ENCODE assay signal across 8 cellular contexts in the genomic region with DNA sequence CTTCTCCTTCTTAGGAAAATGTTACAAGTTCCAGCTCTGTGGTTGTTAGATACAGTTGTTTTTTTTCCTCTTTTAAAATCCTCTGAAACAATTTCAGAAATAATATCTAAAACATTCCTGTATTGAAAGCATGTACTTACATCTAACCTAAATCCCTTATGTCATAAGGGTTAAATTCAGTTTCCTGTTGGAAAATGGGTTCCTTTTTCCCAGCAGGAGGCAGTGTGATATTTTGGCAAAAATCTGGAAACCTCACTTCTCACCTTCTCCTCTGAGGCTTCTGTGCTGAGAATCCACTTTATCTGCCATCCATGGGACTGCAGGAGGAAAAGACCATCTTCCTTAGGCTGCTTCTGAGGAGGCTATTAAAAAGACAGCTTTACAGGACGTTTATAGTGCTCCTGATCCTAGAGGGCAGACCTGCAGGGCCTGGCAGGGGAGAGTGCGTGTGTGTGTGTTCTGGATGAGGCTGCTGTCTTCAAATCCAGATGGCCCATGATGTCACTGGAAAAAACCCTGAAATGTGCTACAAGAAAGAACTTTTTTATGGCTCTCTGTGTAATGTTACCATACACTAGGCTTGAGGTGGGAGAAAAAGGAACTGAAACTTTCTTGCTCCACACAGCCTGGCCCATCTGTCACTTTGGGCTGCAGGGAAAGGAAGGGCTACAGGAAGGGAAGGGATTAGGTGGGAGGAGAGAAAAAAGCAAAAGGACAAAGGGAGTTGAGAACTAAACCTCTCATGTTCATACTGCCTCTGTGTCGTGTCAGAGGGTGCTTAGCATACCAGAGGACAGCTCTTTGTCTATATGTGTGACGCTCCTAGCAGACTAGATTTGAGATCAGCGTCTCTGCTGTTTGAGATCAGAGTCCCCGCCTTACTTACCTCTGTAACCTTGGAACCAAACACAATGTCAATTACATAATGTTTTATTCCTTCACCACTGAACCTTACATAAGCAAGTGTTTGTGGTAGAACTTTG.
A peak's percentile ranks its signal among the peaks of the same experiment; 100 is the strongest.
DNase-seq lines count a peak whose midpoint lies in the region; ATAC-seq and TF ChIP-seq lines count a peak whose summit lies in the region.

No MANE protein-coding gene starts in this region.

- DNase-seq in BE2C (no peak), endothelial cell (ENCODE audit: low spot score) (peak; percentile 4), NCI-H2029 (lab: John Stamatoyannopoulos, UW) (no peak), hepatic stellate cell (ENCODE audit: low spot score) (no peak), NCI-H69 (lab: John Stamatoyannopoulos, UW) (no peak), T-helper 17 cell (no peak)

- peak overlapping the region; percentile 87 for H3K27ac Mint-ChIP-seq in endothelial cell (ENCODE audit: unreplicated experiment)
- H3K27ac Mint-ChIP-seq in T-helper 17 cell = no peak overlapping the region

- H3K9me3 ChIP-seq in BE2C = no peaks in the 10 kb centered on the region
- no peaks in the 10 kb centered on the region for H3K9me3 ChIP-seq in T-helper 17 cell (ENCODE audit: control insufficient read depth, low read length, poor library complexity, severe bottlenecking)

- no peaks in the 10 kb centered on the region for H3K36me3 ChIP-seq in BE2C

- H3K4me3 Mint-ChIP-seq in endothelial cell (ENCODE audit: unreplicated experiment) (no peak overlapping the region), T-helper 17 cell (no peak overlapping the region)

- H3K9me3 Mint-ChIP-seq in endothelial cell (ENCODE audit: unreplicated experiment) = no peaks in the 10 kb centered on the region

- H3K4me1 Mint-ChIP-seq in endothelial cell (ENCODE audit: unreplicated experiment) (peaks cover 15% of the 10 kb centered on the region), T-helper 17 cell (no peaks in the 10 kb centered on the region)

- H3K36me3 Mint-ChIP-seq in endothelial cell (ENCODE audit: low read depth, unreplicated experiment) (no peaks in the 10 kb centered on the region), T-helper 17 cell (ENCODE audit: low read depth) (no peaks in the 10 kb centered on the region)

- no peaks in the 10 kb centered on the region for H3K4me1 ChIP-seq in BE2C

- H3K27me3 Mint-ChIP-seq in endothelial cell (ENCODE audit: unreplicated experiment) (no peaks in the 10 kb centered on the region), T-helper 17 cell (no peaks in the 10 kb centered on the region)

- peak; percentile 59 for ATAC-seq in GM19455 (IDR thresholded peaks at IDR 0.05; ENCODE audit: unreplicated experiment)
- ATAC-seq in HG03342 (IDR thresholded peaks at IDR 0.05; ENCODE audit: unreplicated experiment) = peak; percentile 90
- ATAC-seq in T-helper 17 cell = no peak

- H3K4me3 ChIP-seq in BE2C (ENCODE audit: low read depth, low read length) = no peak overlapping the region

- no peaks in the 10 kb centered on the region for H3K27me3 ChIP-seq in BE2C

- TF ChIP-seq CTCF in BE2C (IDR thresholded peaks at IDR 0.05; ENCODE audit: low read depth, low read length) = peak; percentile 7; the same call in 1 of the 2 replicates
- TF ChIP-seq CTCF in endothelial cell (IDR thresholded peaks at IDR 0.05; ENCODE audit: unreplicated experiment) = no peak
